ENCODE assay signal across 1 cellular context in genomic region chr19:28426110-28426901, GRCh38.
A peak's percentile ranks its signal among the peaks of the same experiment; 100 is the strongest.
TF ChIP-seq lines count a peak whose summit lies in the region.

No MANE protein-coding gene starts in this region.

TF ChIP-seq in HEK293, 187 proteins besides CTCF, POLR2A, EP300 and RAD21 (continued from another document):
- TF ChIP-seq ZFHX2 (tag by site-specific recombination; conservative IDR thresholded peaks at IDR 0.05) (peak; percentile 88), ZNF670 (tag by site-specific recombination; IDR thresholded peaks at IDR 0.05; ENCODE audit: low read depth) (no peak), GFI1B (tag by site-specific recombination; IDR thresholded peaks at IDR 0.05) (peak; percentile 65), GLIS1 (tag by site-specific recombination; IDR thresholded peaks at IDR 0.05) (peak; percentile 72; the same call in 1 of the 2 replicates), ZNF394 (tag by site-specific recombination; IDR thresholded peaks at IDR 0.05; ENCODE audit: borderline replicate concordance) (no peak), ZFP3 (tag by site-specific recombination; IDR thresholded peaks at IDR 0.05; ENCODE audit: low read depth) (no peak), INSM2 (tag by site-specific recombination; IDR thresholded peaks at IDR 0.05) (0 out of 2 replicates have a peak, but pooled peaks have one; percentile 27), ZIC2 (tag by site-specific recombination; IDR thresholded peaks at IDR 0.05) (0 out of 2 replicates have a peak, but pooled peaks have one; percentile 7), EGR2 (tag by site-specific recombination; IDR thresholded peaks at IDR 0.05; ENCODE audit: low read depth) (peak; percentile 83), AEBP2 (tag by site-specific recombination; IDR thresholded peaks at IDR 0.05; ENCODE audit: borderline replicate concordance) (no peak), SCRT2 (tag by site-specific recombination; IDR thresholded peaks at IDR 0.05) (peak; percentile 73), ZNF302 (tag by site-specific recombination; IDR thresholded peaks at IDR 0.05; ENCODE audit: low read depth) (no peak), YY2 (tag by site-specific recombination; IDR thresholded peaks at IDR 0.05) (peak; percentile 67), ZBTB10 (tag by site-specific recombination; IDR thresholded peaks at IDR 0.05) (no peak), ZNF274 (IDR thresholded peaks at IDR 0.05; ENCODE audit: low read length) (no peak), ZNF274 (tag by site-specific recombination; IDR thresholded peaks at IDR 0.05; ENCODE audit: borderline replicate concordance) (no peak), YY1 (tag by site-specific recombination; IDR thresholded peaks at IDR 0.05) (peak; percentile 27; the same call in 1 of the 2 replicates), GLIS2 (tag by site-specific recombination; IDR thresholded peaks at IDR 0.05) (peak; percentile 49), ZNF157 (tag by site-specific recombination; IDR thresholded peaks at IDR 0.05) (no peak), ZNF837 (tag by site-specific recombination; IDR thresholded peaks at IDR 0.05) (no peak)
